Comparison of ENCODE assay signal across 8 cellular contexts in genomic region chr1:8848663-8849386, GRCh38. TPM values are rescaled to one million over a fixed set of nuclear protein-coding genes. Genes with fewer than 3 reads are reported as not detected.
DNase-seq lines count a peak whose midpoint lies in the region; ATAC-seq, FAIRE-seq and TF ChIP-seq lines count a peak whose summit lies in the region.

No MANE protein-coding gene starts in this region.

- peaks cover 4% of the 10 kb centered on the region for H3K4me1 ChIP-seq in endothelial cell of umbilical vein (ENCODE audit: control insufficient read depth, extremely low read depth, insufficient read depth, low read length)
- peaks cover 11 to 14% of the 10 kb centered on the region in 2 donors for H3K4me1 ChIP-seq in mucosa of rectum (ENCODE audit: control insufficient read depth in 2 of 2, insufficient read depth in 2 of 2, low read length in 2 of 2)

- FAIRE-seq in endothelial cell of umbilical vein (lab: Jason Lieb, UNC), result peak; percentile 93

- no peak for TF ChIP-seq POLR2A in endothelial cell of umbilical vein (IDR thresholded peaks at IDR 0.05; ENCODE audit: low read depth, low read length)

- dilution Hi-C loops in endothelial cell of umbilical vein (cut with MboI; ENCODE audit: extremely low pct_ligation_motif_present, low sequenced_read_pairs), result no loop called here

- no peaks in the 10 kb centered on the region for H3K27me3 ChIP-seq in endothelial cell of umbilical vein (ENCODE audit: control insufficient read depth in 2 of 2, insufficient read depth in 2 of 2, low read length in 2 of 2)
- no peaks in the 10 kb centered on the region for H3K27me3 ChIP-seq in mucosa of rectum (ENCODE audit: control insufficient read depth in 2 of 2, insufficient read depth in 2 of 2, low read length in 2 of 2)

- H4K20me1 ChIP-seq in endothelial cell of umbilical vein (replicated peaks; ENCODE audit: control insufficient read depth, extremely low read depth, insufficient read depth, low read length), result no peaks in the 10 kb centered on the region

- no peak overlapping the region for H2AFZ ChIP-seq in endothelial cell of umbilical vein (ENCODE audit: low read depth, low read length)

- no peak overlapping the region for H3K27ac ChIP-seq in endothelial cell of umbilical vein (ENCODE audit: insufficient read depth, low read depth, low read length)
- peak overlapping the region; percentile 41 to 63 for H3K27ac ChIP-seq in mucosa of rectum (ENCODE audit: low read depth in 2 of 2, low read length in 2 of 2)

- no peak overlapping the region for H3K9ac ChIP-seq in endothelial cell of umbilical vein (replicated peaks; ENCODE audit: extremely low read depth, insufficient read depth, low read length)
- peak overlapping the region in 1 of 2 donors; percentile 19 for H3K9ac ChIP-seq in mucosa of rectum (ENCODE audit: low read depth in 1 of 2, low read length in 2 of 2)

- no peaks in the 10 kb centered on the region for H3K9me1 ChIP-seq in endothelial cell of umbilical vein (replicated peaks; ENCODE audit: control insufficient read depth, extremely low read depth, insufficient read depth, low read length)

- no peaks in the 10 kb centered on the region for H3K36me3 ChIP-seq in endothelial cell of umbilical vein (ENCODE audit: control insufficient read depth in 2 of 2, extremely low read depth in 1 of 2, insufficient read depth in 2 of 2, low read length in 2 of 2)
- no peaks in the 10 kb centered on the region for H3K36me3 ChIP-seq in mucosa of rectum (ENCODE audit: control insufficient read depth in 2 of 2, insufficient read depth in 2 of 2, low read length in 2 of 2)

- intact Hi-C loops in endothelial cell of umbilical vein (cut with micrococcal nuclease), result loop anchor here (1.0 to 5.0 kb wide), 5 partner anchors 9 to 288 kb away; no protein-coding TSS in a partner anchor

- ATAC-seq in GM18867 (IDR thresholded peaks at IDR 0.05; ENCODE audit: unreplicated experiment), result no peak

- H3K79me2 ChIP-seq in endothelial cell of umbilical vein (ENCODE audit: control insufficient read depth, insufficient read depth, low read length), result no peaks in the 10 kb centered on the region

- CTCF ChIA-PET in endothelial cell of umbilical vein (lab: Charles Lee), result interaction anchor here (0.6 to 5.7 kb wide), 79 partner anchors 9 to 874 kb away, joined by 3 to 140 read pairs (median 6); partner anchors contain the start of gene RERE

- H3K4me2 ChIP-seq in endothelial cell of umbilical vein (ENCODE audit: insufficient read depth, low read length), result no peak overlapping the region

- DNase-seq in EH (ENCODE audit: low read depth) (peak; percentile 88), HS-27A (ENCODE audit: low read depth) (peak; percentile 52), NOMO-1 treated with DMSO at 0.1 percent for 48 hours (lab: John Stamatoyannopoulos, UW; ENCODE audit: unreplicated experiment) (peak; percentile 64), endothelial cell of umbilical vein (ENCODE audit: low read depth, low spot score) (peak; percentile 94)
- DNase-seq in activated CD8-positive, alpha-beta memory T cell treated with anti-CD3 and anti-CD28 coated beads, Interleukin-2, amount 50 U/mL, for 4 hours, result peak; percentile 79
- peak; percentile 66 to 69 for DNase-seq in stimulated activated CD8-positive, alpha-beta memory T cell treated with anti-CD3 and anti-CD28 coated beads, Interleukin-2, amount 100 ng/mL, for 48 hours (ENCODE audit: low read depth in 2 of 2)

- POLR2A ChIA-PET in endothelial cell of umbilical vein (lab: Charles Lee), result interaction anchor here (0.9 to 1.3 kb wide), 4 partner anchors 33 to 287 kb away, joined by 3 to 7 read pairs (median 4); no protein-coding TSS in a partner anchor

- H3K9me3 ChIP-seq in endothelial cell of umbilical vein (replicated peaks; ENCODE audit: control insufficient read depth, insufficient read depth, low read length) (no peaks in the 10 kb centered on the region), mucosa of rectum (ENCODE audit: control insufficient read depth in 2 of 2, low read length in 2 of 2) (no peaks in the 10 kb centered on the region)

- no TSS peak for BruUV-seq in endothelial cell of umbilical vein (replicated peaks; lab: Mats Ljungman, UMichigan)

- no peak overlapping the region for H3K4me3 ChIP-seq in endothelial cell of umbilical vein (replicated peaks in 1 of 3; ENCODE audit: insufficient read depth in 1 of 3, low read depth in 1 of 3, low read length in 3 of 3)
- H3K4me3 ChIP-seq in mucosa of rectum (ENCODE audit: low read length in 2 of 2), result peak overlapping the region in 1 of 2 donors; percentile 50

- TF ChIP-seq CTCF in endothelial cell of umbilical vein (IDR thresholded peaks at IDR 0.05; ENCODE audit: extremely low read depth in 1 of 2, insufficient read depth in 1 of 2, low read depth in 1 of 2, low read length in 2 of 2), result peak; percentile 85 to 99

TF ChIP-seq in endothelial cell of umbilical vein, 7 proteins besides CTCF, POLR2A, EP300 and RAD21:
- TF ChIP-seq POLR2AphosphoS5 (IDR thresholded peaks at IDR 0.05; ENCODE audit: insufficient read depth, low read depth, low read length) (peak; percentile 64), FOS (IDR thresholded peaks at IDR 0.05; ENCODE audit: borderline replicate concordance, insufficient read depth, low read length) (no peak)
TF ChIP-seq in endothelial cell of umbilical vein: peak in this region for 1.

RNA-seq across cellular contexts. Expression of gene ENO1, which starts 29.7 kb away (rescaled TPM):
- 1,530 and 1,593 TPM in 2 replicates for total RNA-seq in endothelial cell of umbilical vein
- polyA plus RNA-seq in endothelial cell of umbilical vein, result 1,111 and 1,134 TPM in 2 replicates
- polyA plus RNA-seq in endothelial cell of umbilical vein (2011; cell fraction: cytosol; rRNA removed), result 1,324 and 1,546 TPM in 2 replicates
- polyA plus RNA-seq in endothelial cell of umbilical vein (2011; cell fraction: nucleus; rRNA removed), result 1,008 and 1,022 TPM in 2 replicates
- polyA plus RNA-seq in endothelial cell of umbilical vein (2012), result 1,225 and 1,921 TPM in 2 replicates
- polyA minus RNA-seq in endothelial cell of umbilical vein, result 1,405 and 1,507 TPM in 2 replicates
- polyA minus RNA-seq in endothelial cell of umbilical vein (2011; cell fraction: cytosol; rRNA and poly(A)+ RNA removed), result 1,988 TPM
- 303 and 331 TPM in 2 replicates for polyA minus RNA-seq in endothelial cell of umbilical vein (2011; cell fraction: nucleus; rRNA and poly(A)+ RNA removed)

RNA-seq across cellular contexts. Expression of gene RERE, which starts 31.4 kb away (rescaled TPM):
- total RNA-seq in endothelial cell of umbilical vein, result 110 and 113 TPM in 2 replicates
- polyA plus RNA-seq in endothelial cell of umbilical vein, result 14.1 and 14.8 TPM in 2 replicates
- polyA plus RNA-seq in endothelial cell of umbilical vein (2011; cell fraction: cytosol; rRNA removed), result 13.2 and 15.8 TPM in 2 replicates
- polyA plus RNA-seq in endothelial cell of umbilical vein (2011; cell fraction: nucleus; rRNA removed), result 80.7 and 124 TPM in 2 replicates
- polyA plus RNA-seq in endothelial cell of umbilical vein (2012), result 42.4 and 43.0 TPM in 2 replicates
- polyA minus RNA-seq in endothelial cell of umbilical vein, result 87.1 and 101 TPM in 2 replicates
- polyA minus RNA-seq in endothelial cell of umbilical vein (2011; cell fraction: cytosol; rRNA and poly(A)+ RNA removed), result 26.8 TPM
- polyA minus RNA-seq in endothelial cell of umbilical vein (2011; cell fraction: nucleus; rRNA and poly(A)+ RNA removed), result 162 and 195 TPM in 2 replicates
